In genomic region chr1:43970502-43970901, GRCh38 we compare ENCODE assay signal across 8 cellular contexts. TPM values are rescaled to one million over a fixed set of nuclear protein-coding genes. Genes with fewer than 3 reads are reported as not detected.
DNase-seq lines count a peak whose midpoint lies in the region; ATAC-seq, FAIRE-seq and TF ChIP-seq lines count a peak whose summit lies in the region.

No MANE protein-coding gene starts in this region.

- no peaks in the 10 kb centered on the region for H3K27me3 Mint-ChIP-seq in T-helper 2 cell treated with Interferon-gamma antibody and Interleukin-4, amounts not matched to agents 5 μg/mL and 100 μg/mL, for 36 hours (ENCODE audit: low read depth)
- no peaks in the 10 kb centered on the region for H3K27me3 Mint-ChIP-seq in activated T-helper 17 cell treated with anti-CD3 and anti-CD28 coated beads, Interleukin-2, amount 50 U/mL, for 72 hours

- H3K36me3 ChIP-seq in keratinocyte (ENCODE audit: control insufficient read depth in 2 of 2, extremely low read depth in 1 of 2, insufficient read depth in 2 of 2, low read length in 2 of 2) (peaks cover 20 to 30% of the 10 kb centered on the region in 2 experiments), subcutaneous abdominal adipose tissue (ENCODE audit: control insufficient read depth in 5 of 5, insufficient read depth in 5 of 5, low read length in 5 of 5) (peaks cover 0 to 41% (median 24%) of the 10 kb centered on the region in 5 donors)

- no peak overlapping the region for H2AFZ ChIP-seq in keratinocyte (ENCODE audit: control insufficient read depth, low read length)

- H3K27me3 ChIP-seq in keratinocyte (ENCODE audit: control insufficient read depth, extremely low read depth, insufficient read depth, low read length) (no peaks in the 10 kb centered on the region), subcutaneous abdominal adipose tissue (ENCODE audit: control insufficient read depth in 5 of 5, insufficient read depth in 4 of 5, low read length in 5 of 5) (no peaks in the 10 kb centered on the region)

- H3K4me3 ChIP-seq in keratinocyte (ENCODE audit: control insufficient read depth in 2 of 3, extremely low read depth in 1 of 3, insufficient read depth in 2 of 3, low read depth in 1 of 3, low read length in 3 of 3) (peak overlapping the region; percentile 91 to 98 (median 97)), subcutaneous abdominal adipose tissue (ENCODE audit: low read depth in 1 of 5, low read length in 5 of 5) (peak overlapping the region; percentile 84 to 97 (median 94))

- no peaks in the 10 kb centered on the region for H3K9me3 Mint-ChIP-seq in T-helper 2 cell treated with Interferon-gamma antibody and Interleukin-4, amounts not matched to agents 5 μg/mL and 100 μg/mL, for 36 hours
- no peaks in the 10 kb centered on the region for H3K9me3 Mint-ChIP-seq in activated T-helper 17 cell treated with anti-CD3 and anti-CD28 coated beads, Interleukin-2, amount 50 U/mL, for 72 hours

- TF ChIP-seq CTCF in keratinocyte (optimal IDR thresholded peaks at IDR 0.05 in 1 of 3, IDR thresholded peaks at IDR 0.05 in 1 of 3, conservative IDR thresholded peaks at IDR 0.05 in 1 of 3; ENCODE audit: extremely low read depth in 1 of 3, insufficient read depth in 2 of 3, low read length in 3 of 3) = no peak

- peak overlapping the region; percentile 98 for H3K4me3 Mint-ChIP-seq in T-helper 2 cell treated with Interferon-gamma antibody and Interleukin-4, amounts not matched to agents 5 μg/mL and 100 μg/mL, for 36 hours
- peak overlapping the region; percentile 92 for H3K4me3 Mint-ChIP-seq in activated T-helper 17 cell treated with anti-CD3 and anti-CD28 coated beads, Interleukin-2, amount 50 U/mL, for 72 hours

- no peak for DNase-seq in T-helper 2 cell treated with Interferon-gamma antibody and Interleukin-4, amounts not matched to agents 5 μg/mL and 100 μg/mL, for 36 hours (ENCODE audit: low spot score)
- DNase-seq in T-helper 2 cell (no peak), keratinocyte (ENCODE audit: low read depth, low spot score) (no peak), COR-L47 (lab: John Stamatoyannopoulos, UW) (no peak), NCI-H69 (lab: John Stamatoyannopoulos, UW) (no peak)

- dilution Hi-C loops in keratinocyte (cut with MboI; ENCODE audit: extremely low pct_ligation_motif_present, low sequenced_read_pairs) = no loop called here

- H3K9me3 ChIP-seq in keratinocyte (ENCODE audit: control insufficient read depth, low read depth, low read length) (no peaks in the 10 kb centered on the region), subcutaneous abdominal adipose tissue (ENCODE audit: control insufficient read depth in 5 of 5, low read length in 5 of 5) (no peaks in the 10 kb centered on the region)

- no peak for FAIRE-seq in keratinocyte (lab: Jason Lieb, UNC)

- peak overlapping the region; percentile 86 for H3K27ac Mint-ChIP-seq in T-helper 2 cell treated with Interferon-gamma antibody and Interleukin-4, amounts not matched to agents 5 μg/mL and 100 μg/mL, for 36 hours
- peak overlapping the region; percentile 86 for H3K27ac Mint-ChIP-seq in activated T-helper 17 cell treated with anti-CD3 and anti-CD28 coated beads, Interleukin-2, amount 50 U/mL, for 72 hours

- no peaks in the 10 kb centered on the region for H4K20me1 ChIP-seq in keratinocyte (ENCODE audit: control insufficient read depth, extremely low read depth, insufficient read depth, low read length)

- H3K4me1 Mint-ChIP-seq in T-helper 2 cell treated with Interferon-gamma antibody and Interleukin-4, amounts not matched to agents 5 μg/mL and 100 μg/mL, for 36 hours (ENCODE audit: low read depth) = peaks cover 24% of the 10 kb centered on the region
- H3K4me1 Mint-ChIP-seq in activated T-helper 17 cell treated with anti-CD3 and anti-CD28 coated beads, Interleukin-2, amount 50 U/mL, for 72 hours = peaks cover 13% of the 10 kb centered on the region

- peaks cover 20% of the 10 kb centered on the region for H3K36me3 Mint-ChIP-seq in T-helper 2 cell treated with Interferon-gamma antibody and Interleukin-4, amounts not matched to agents 5 μg/mL and 100 μg/mL, for 36 hours (ENCODE audit: low read depth)
- peaks cover 35% of the 10 kb centered on the region for H3K36me3 Mint-ChIP-seq in activated T-helper 17 cell treated with anti-CD3 and anti-CD28 coated beads, Interleukin-2, amount 50 U/mL, for 72 hours (ENCODE audit: low read depth)

- peaks cover 16% of the 10 kb centered on the region for H3K4me1 ChIP-seq in keratinocyte (ENCODE audit: control insufficient read depth, extremely low read depth, insufficient read depth, low read length)
- peaks cover 4 to 32% (median 29%) of the 10 kb centered on the region in 5 donors for H3K4me1 ChIP-seq in subcutaneous abdominal adipose tissue (ENCODE audit: control insufficient read depth in 5 of 5, insufficient read depth in 5 of 5, low read length in 5 of 5)

- H3K79me2 ChIP-seq in keratinocyte (ENCODE audit: control insufficient read depth, insufficient read depth, low read length) = peaks cover 24% of the 10 kb centered on the region

- H3K9me1 ChIP-seq in keratinocyte (ENCODE audit: control insufficient read depth, extremely low read depth, insufficient read depth, low read length) = peaks cover 5% of the 10 kb centered on the region

- ATAC-seq in activated T-helper 17 cell treated with anti-CD3 and anti-CD28 coated beads, Interleukin-2, amount 50 U/mL, for 72 hours (replicated peaks) = no peak
- no peak for ATAC-seq in GM18870 (IDR thresholded peaks at IDR 0.05; ENCODE audit: unreplicated experiment)

- H3K9ac ChIP-seq in keratinocyte (ENCODE audit: control insufficient read depth, extremely low read depth, insufficient read depth, low read length) = peak overlapping the region; percentile 87
- H3K9ac ChIP-seq in subcutaneous abdominal adipose tissue (ENCODE audit: low read length in 5 of 5) = peak overlapping the region; percentile 29 to 91 (median 82)

- H3K4me2 ChIP-seq in keratinocyte (ENCODE audit: control insufficient read depth, extremely low read depth, insufficient read depth, low read depth, low read length) = peak overlapping the region; percentile 85

- peak overlapping the region; percentile 68 for H3K27ac ChIP-seq in keratinocyte (ENCODE audit: control insufficient read depth, insufficient read depth, low read length)
- no peak overlapping the region for H3K27ac ChIP-seq in subcutaneous abdominal adipose tissue (ENCODE audit: low read depth, low read length)

RNA-seq across cellular contexts. Expression of gene DPH2, which starts 0.7 kb away (rescaled TPM):
- total RNA-seq in activated T-helper 17 cell treated with anti-CD3 and anti-CD28 coated beads, Interleukin-2, amount 50 U/mL, for 72 hours = 10 to 100 TPM; 24.7 to 59.4 TPM
- polyA plus RNA-seq in keratinocyte = 30.3 to 35.1 TPM (median 33.5 TPM) in 3 replicates
- polyA plus RNA-seq in keratinocyte (2011; ENCODE audit: low read depth) = 20.3 TPM
- 20.0 and 29.5 TPM in 2 replicates for polyA plus RNA-seq in keratinocyte (2011; cell fraction: cytosol; rRNA removed)
- polyA plus RNA-seq in keratinocyte (2011; cell fraction: nucleus; rRNA removed) = 72.0 and 76.9 TPM in 2 replicates
- 25.8 and 25.9 TPM in 2 replicates for polyA plus RNA-seq in keratinocyte (2012; ENCODE audit: low replicate concordance)
- 29.9 to 66.6 TPM (median 33.9 TPM) in 3 replicates for polyA minus RNA-seq in keratinocyte
- polyA minus RNA-seq in keratinocyte (2011; cell fraction: cytosol; rRNA and poly(A)+ RNA removed) = 35.1 TPM
- polyA minus RNA-seq in keratinocyte (2011; cell fraction: nucleus; rRNA and poly(A)+ RNA removed) = 19.2 and 21.3 TPM in 2 replicates

RNA-seq across cellular contexts. Expression of gene ATP6V0B, which starts 4.3 kb away (rescaled TPM):
- total RNA-seq in activated T-helper 17 cell treated with anti-CD3 and anti-CD28 coated beads, Interleukin-2, amount 50 U/mL, for 72 hours = 100 to 1,000 TPM in 1 of 2 donors, 10 to 100 TPM in 1; 80.1 to 183 TPM
- polyA plus RNA-seq in keratinocyte = 195 to 325 TPM (median 233 TPM) in 3 replicates
- 37.8 TPM for polyA plus RNA-seq in keratinocyte (2011; ENCODE audit: low read depth)
- 213 and 278 TPM in 2 replicates for polyA plus RNA-seq in keratinocyte (2011; cell fraction: cytosol; rRNA removed)
- 257 and 265 TPM in 2 replicates for polyA plus RNA-seq in keratinocyte (2011; cell fraction: nucleus; rRNA removed)
- polyA plus RNA-seq in keratinocyte (2012; ENCODE audit: low replicate concordance) = 176 and 266 TPM in 2 replicates
- polyA minus RNA-seq in keratinocyte = 176 to 259 TPM (median 180 TPM) in 3 replicates
- polyA minus RNA-seq in keratinocyte (2011; cell fraction: cytosol; rRNA and poly(A)+ RNA removed) = 211 TPM
- polyA minus RNA-seq in keratinocyte (2011; cell fraction: nucleus; rRNA and poly(A)+ RNA removed) = 69.2 and 72.5 TPM in 2 replicates

RNA-seq across cellular contexts. Expression of gene B4GALT2, which starts 8.5 kb away (rescaled TPM):
- total RNA-seq in activated T-helper 17 cell treated with anti-CD3 and anti-CD28 coated beads, Interleukin-2, amount 50 U/mL, for 72 hours = 10 to 100 TPM; 18.5 to 34.4 TPM
- 39.6 to 60.7 TPM (median 50.4 TPM) in 3 replicates for polyA plus RNA-seq in keratinocyte
- polyA plus RNA-seq in keratinocyte (2011; ENCODE audit: low read depth) = 10.2 TPM
- 28.8 and 65.0 TPM in 2 replicates for polyA plus RNA-seq in keratinocyte (2011; cell fraction: cytosol; rRNA removed)
- polyA plus RNA-seq in keratinocyte (2011; cell fraction: nucleus; rRNA removed) = 25.2 and 34.4 TPM in 2 replicates
- polyA plus RNA-seq in keratinocyte (2012; ENCODE audit: low replicate concordance) = 39.3 and 79.8 TPM in 2 replicates
- 43.2 to 116 TPM (median 55.0 TPM) in 3 replicates for polyA minus RNA-seq in keratinocyte
- polyA minus RNA-seq in keratinocyte (2011; cell fraction: cytosol; rRNA and poly(A)+ RNA removed) = 108 TPM
- polyA minus RNA-seq in keratinocyte (2011; cell fraction: nucleus; rRNA and poly(A)+ RNA removed) = 21.2 and 21.3 TPM in 2 replicates

RNA-seq across cellular contexts. Expression of gene CCDC24, which starts 20.9 kb away (rescaled TPM):
- total RNA-seq in activated T-helper 17 cell treated with anti-CD3 and anti-CD28 coated beads, Interleukin-2, amount 50 U/mL, for 72 hours = 1 to 10 TPM in 1 of 2 donors, under 1 TPM in 1; 0.95 to 2.6 TPM
- polyA plus RNA-seq in keratinocyte = 5.2 to 6.2 TPM (median 5.2 TPM) in 3 replicates
- 2.0 TPM for polyA plus RNA-seq in keratinocyte (2011; ENCODE audit: low read depth)
- 3.0 and 7.9 TPM in 2 replicates for polyA plus RNA-seq in keratinocyte (2011; cell fraction: cytosol; rRNA removed)
- polyA plus RNA-seq in keratinocyte (2011; cell fraction: nucleus; rRNA removed) = 13.4 and 19.2 TPM in 2 replicates
- 2.3 and 9.6 TPM in 2 replicates for polyA plus RNA-seq in keratinocyte (2012; ENCODE audit: low replicate concordance)
- polyA minus RNA-seq in keratinocyte = 1.4 to 3.9 TPM (median 2.9 TPM) in 3 replicates
- polyA minus RNA-seq in keratinocyte (2011; cell fraction: cytosol; rRNA and poly(A)+ RNA removed) = 7.5 TPM
- polyA minus RNA-seq in keratinocyte (2011; cell fraction: nucleus; rRNA and poly(A)+ RNA removed) = 4.0 and 4.2 TPM in 2 replicates

RNA-seq across cellular contexts. Expression of gene IPO13, which starts 23.8 kb away (rescaled TPM):
- total RNA-seq in activated T-helper 17 cell treated with anti-CD3 and anti-CD28 coated beads, Interleukin-2, amount 50 U/mL, for 72 hours = 10 to 100 TPM in 1 of 2 donors, 1 to 10 TPM in 1; 9.4 to 26.5 TPM
- polyA plus RNA-seq in keratinocyte = 20.7 to 40.0 TPM (median 35.7 TPM) in 3 replicates
- polyA plus RNA-seq in keratinocyte (2011; ENCODE audit: low read depth) = 29.5 TPM
- polyA plus RNA-seq in keratinocyte (2011; cell fraction: cytosol; rRNA removed) = 23.3 and 31.4 TPM in 2 replicates
- polyA plus RNA-seq in keratinocyte (2011; cell fraction: nucleus; rRNA removed) = 88.6 and 100 TPM in 2 replicates
- 28.3 and 31.7 TPM in 2 replicates for polyA plus RNA-seq in keratinocyte (2012; ENCODE audit: low replicate concordance)
- 68.1 to 123 TPM (median 111 TPM) in 3 replicates for polyA minus RNA-seq in keratinocyte
- polyA minus RNA-seq in keratinocyte (2011; cell fraction: cytosol; rRNA and poly(A)+ RNA removed) = 58.1 TPM
- 46.1 and 57.6 TPM in 2 replicates for polyA minus RNA-seq in keratinocyte (2011; cell fraction: nucleus; rRNA and poly(A)+ RNA removed)
